Comparison of ENCODE assay signal across 19 cellular contexts in the genomic region with DNA sequence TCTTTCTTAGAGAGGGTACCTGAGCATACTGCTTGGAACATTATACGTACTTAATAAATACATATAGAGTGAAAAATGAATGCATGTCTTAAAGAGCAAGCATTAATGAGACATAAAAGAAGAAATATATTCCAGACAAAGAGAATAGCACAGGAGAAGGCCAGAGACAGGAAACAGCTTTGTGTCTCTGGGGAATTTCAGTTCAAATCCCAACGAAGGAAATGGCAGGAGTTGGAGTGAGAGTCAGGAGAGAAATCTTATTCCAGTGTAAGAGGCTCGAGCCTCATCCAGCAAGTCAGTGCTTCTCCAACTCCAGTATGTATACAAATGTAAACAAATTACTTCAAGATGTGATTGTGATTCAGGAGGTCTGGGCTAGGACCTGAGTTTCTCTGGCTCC.
"Had no signal": no experiment of that assay in that cellular context is flagged by ENCODE, and none has a peak within 500 bp of the region (broad histone marks: within the 10 kb centered on the region; RNA-seq: fewer than 3 reads in every experiment).

No MANE protein-coding gene starts in this region.

- H3K27me3 ChIP-seq: SJSA1 had no signal

- H3K36me3 ChIP-seq: SJSA1 had no signal

- H3K4me3 ChIP-seq: SJSA1, SK-N-MC had no signal

- H3K4me1 ChIP-seq: SJSA1 had no signal

- DNase-seq: KBM-7, MV-4-11, NCI-H1048, NCI-H1105, NCI-H1417, NCI-H1436 treated with DMSO at 0.1 percent for 48 hours, NCI-H1694, NCI-H187 treated with DMSO at 0.1 percent for 48 hours, NCI-H2081, NCI-H2227 treated with DMSO at 0.1 percent for 48 hours, NCI-H524, NCI-H526 treated with DMSO at 0.1 percent for 48 hours, NCI-H748 treated with DMSO at 0.1 percent for 48 hours, Right ventricle myocardium superior, RPMI8226, SIG-M5 had no signal

- H3K27ac ChIP-seq: HL-60, SJSA1, SK-N-MC had no signal

- H3K9me3 ChIP-seq: SJSA1 had no signal
